ENCODE assay signal across 21 cellular contexts in the genomic region with DNA sequence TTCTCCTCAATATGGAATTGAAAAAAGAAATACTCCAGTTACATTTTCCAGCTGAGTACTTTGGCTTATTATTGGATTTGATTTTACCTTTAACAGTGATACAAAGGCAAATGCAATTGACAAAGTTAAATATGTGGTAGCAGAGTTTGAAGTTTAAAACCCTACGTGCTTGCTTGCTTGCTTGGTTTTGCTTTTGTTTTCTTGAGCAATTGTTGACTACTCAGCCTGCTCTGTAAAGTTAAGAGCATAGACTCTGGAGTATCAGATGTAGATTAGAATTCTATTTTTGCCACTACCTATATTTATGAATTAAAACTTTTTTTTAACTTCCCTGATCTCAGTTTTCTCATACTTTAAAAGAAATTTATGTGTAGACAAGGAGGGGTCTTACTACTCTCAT. TPM values are rescaled to one million over a fixed set of nuclear protein-coding genes. Genes with fewer than 3 reads are reported as not detected.
DNase-seq lines count a peak whose midpoint lies in the region; ATAC-seq and TF ChIP-seq lines count a peak whose summit lies in the region.
"Had no signal": no experiment of that assay in that cellular context is flagged by ENCODE, and none has a peak within 500 bp of the region (broad histone marks: within the 10 kb centered on the region; RNA-seq: fewer than 3 reads in every experiment).

No MANE protein-coding gene starts in this region.

- H3K27me3 ChIP-seq in OCI-LY3 (ENCODE audit: low read depth, low read length): no peaks in the 10 kb centered on the region
- H3K27me3 ChIP-seq in endodermal cell (ENCODE audit: control insufficient read depth, insufficient read depth, low read length, poor library complexity, severe bottlenecking): no peaks in the 10 kb centered on the region
- H3K27me3 ChIP-seq: BE2C had no signal

- H3K79me2 ChIP-seq in OCI-LY3 (ENCODE audit: low read length): no peaks in the 10 kb centered on the region

- H3K4me1 Mint-ChIP-seq in endodermal cell (peaks cover 26% of the 10 kb centered on the region), endothelial cell (ENCODE audit: unreplicated experiment) (peaks cover 12% of the 10 kb centered on the region)
- H3K4me1 Mint-ChIP-seq: CD4-positive, CD25-positive, alpha-beta regulatory T cell; CD8-positive, alpha-beta memory T cell; H9 had no signal

- H3K9me3 ChIP-seq in OCI-LY3 (ENCODE audit: insufficient read depth, low read length): no peaks in the 10 kb centered on the region
- H3K9me3 ChIP-seq in endodermal cell (ENCODE audit: control insufficient read depth, low read length): no peaks in the 10 kb centered on the region
- H3K9me3 ChIP-seq: BE2C had no signal

- H3K9ac ChIP-seq in OCI-LY3 (ENCODE audit: low read length) (no peak overlapping the region), endodermal cell (ENCODE audit: extremely low read depth, low read length, poor library complexity, severe bottlenecking) (no peak overlapping the region)
- H3K9ac ChIP-seq: GM23248, KMS-11 had no signal

- H3K4me3 ChIP-seq in OCI-LY3 (ENCODE audit: low read length) (no peak overlapping the region), endodermal cell (ENCODE audit: low read length) (no peak overlapping the region)
- H3K4me3 ChIP-seq: GM23248 had no signal

- H3K27ac ChIP-seq in OCI-LY3 (ENCODE audit: low read length) (no peak overlapping the region), endodermal cell (ENCODE audit: low read depth, low read length) (no peak overlapping the region)
- H3K27ac ChIP-seq: GM23248, HL-60, KMS-11 had no signal

- no peaks in the 10 kb centered on the region for H3K36me3 Mint-ChIP-seq in endodermal cell (ENCODE audit: low read depth)
- H3K36me3 Mint-ChIP-seq in endothelial cell (ENCODE audit: low read depth, unreplicated experiment): no peaks in the 10 kb centered on the region
- H3K36me3 Mint-ChIP-seq: CD4-positive, CD25-positive, alpha-beta regulatory T cell; CD8-positive, alpha-beta memory T cell had no signal

- no peaks in the 10 kb centered on the region for H3K9me3 Mint-ChIP-seq in endodermal cell
- no peaks in the 10 kb centered on the region for H3K9me3 Mint-ChIP-seq in endothelial cell (ENCODE audit: unreplicated experiment)
- H3K9me3 Mint-ChIP-seq: H9 had no signal

- H3K27ac Mint-ChIP-seq in endodermal cell: peak overlapping the region; percentile 75
- H3K27ac Mint-ChIP-seq in endothelial cell (ENCODE audit: unreplicated experiment): no peak overlapping the region
- H3K27ac Mint-ChIP-seq: CD4-positive, CD25-positive, alpha-beta regulatory T cell; CD8-positive, alpha-beta memory T cell; H9 had no signal

- ATAC-seq in GM18867 (IDR thresholded peaks at IDR 0.05; ENCODE audit: unreplicated experiment) (peak; percentile 76), HG03432 (IDR thresholded peaks at IDR 0.05; ENCODE audit: unreplicated experiment) (peak; percentile 62), GM18498 (IDR thresholded peaks at IDR 0.05; ENCODE audit: unreplicated experiment) (no peak)

- no peaks in the 10 kb centered on the region for H3K27me3 Mint-ChIP-seq in endodermal cell (ENCODE audit: insufficient read depth)
- no peaks in the 10 kb centered on the region for H3K27me3 Mint-ChIP-seq in endothelial cell (ENCODE audit: unreplicated experiment)
- H3K27me3 Mint-ChIP-seq: CD4-positive, CD25-positive, alpha-beta regulatory T cell; CD8-positive, alpha-beta memory T cell had no signal

- H2AFZ ChIP-seq in OCI-LY3 (ENCODE audit: low read depth, low read length): no peak overlapping the region
- H2AFZ ChIP-seq: GM23248 had no signal

- 80 to 86% methylated on average over 1 of the region's 1 CpG for WGBS in endodermal cell (ENCODE audit: insufficient coverage in 1 of 2, insufficient read length in 1 of 2), 2 experiments

- H3K4me1 ChIP-seq in OCI-LY3 (ENCODE audit: low read length) (no peaks in the 10 kb centered on the region), endodermal cell (ENCODE audit: control insufficient read depth, insufficient read depth, low read length) (no peaks in the 10 kb centered on the region)
- H3K4me1 ChIP-seq: BE2C had no signal

- DNase-seq in endodermal cell: no peak
- no peak for DNase-seq in endothelial cell (ENCODE audit: low spot score)
- no peak for DNase-seq in NAMALWA (ENCODE audit: low spot score)
- DNase-seq: BE2C; C1 segment of cervical spinal cord; CD4-positive, CD25-positive, alpha-beta regulatory T cell; CD8-positive, alpha-beta memory T cell; COR-L47; DMS 273 treated with DMSO at 0.1 percent for 48 hours; DMS53; DND-41; EL; GM23248; H9 had no signal

- H3K4me2 ChIP-seq in OCI-LY3 (ENCODE audit: low read length): peak overlapping the region; percentile 13
- H3K4me2 ChIP-seq: KMS-11 had no signal

- H3K36me3 ChIP-seq in OCI-LY3 (replicated peaks; ENCODE audit: low read depth, low read length) (no peaks in the 10 kb centered on the region), endodermal cell (ENCODE audit: control insufficient read depth, insufficient read depth, low read length) (no peaks in the 10 kb centered on the region)
- H3K36me3 ChIP-seq: BE2C had no signal

- TF ChIP-seq CTCF in OCI-LY3 (IDR thresholded peaks at IDR 0.05; ENCODE audit: low read depth, low read length) (no peak), endodermal cell (conservative IDR thresholded peaks at IDR 0.05) (no peak), endothelial cell (IDR thresholded peaks at IDR 0.05; ENCODE audit: unreplicated experiment) (no peak)

- no peaks in the 10 kb centered on the region for H4K20me1 ChIP-seq in OCI-LY3 (ENCODE audit: insufficient read depth, low read length)

- no peak overlapping the region for H3K4me3 Mint-ChIP-seq in endodermal cell
- H3K4me3 Mint-ChIP-seq in endothelial cell (ENCODE audit: unreplicated experiment): no peak overlapping the region
- H3K4me3 Mint-ChIP-seq: CD4-positive, CD25-positive, alpha-beta regulatory T cell; CD8-positive, alpha-beta memory T cell; H9 had no signal

RNA-seq across cellular contexts. Expression of gene PCDH15, which starts 51.4 kb away (rescaled TPM):
- total RNA-seq in endodermal cell (under 1 TPM; 0.58 to 0.95 TPM), endothelial cell (ENCODE audit: unreplicated experiment) (0.05 TPM)
- polyA plus RNA-seq in endodermal cell (2013, experiment 1 of 2): 0.36 TPM
- polyA plus RNA-seq in endodermal cell (2013, experiment 2 of 2): 0.87 TPM
- total RNA-seq: CD4-positive, CD25-positive, alpha-beta regulatory T cell; CD8-positive, alpha-beta memory T cell; G401; GM23248 had no signal
- polyA plus RNA-seq: CD4-positive, CD25-positive, alpha-beta regulatory T cell; CD8-positive, alpha-beta memory T cell; GM23248 had no signal
